Comparison of ENCODE assay signal across 1 cellular context in the genomic region with DNA sequence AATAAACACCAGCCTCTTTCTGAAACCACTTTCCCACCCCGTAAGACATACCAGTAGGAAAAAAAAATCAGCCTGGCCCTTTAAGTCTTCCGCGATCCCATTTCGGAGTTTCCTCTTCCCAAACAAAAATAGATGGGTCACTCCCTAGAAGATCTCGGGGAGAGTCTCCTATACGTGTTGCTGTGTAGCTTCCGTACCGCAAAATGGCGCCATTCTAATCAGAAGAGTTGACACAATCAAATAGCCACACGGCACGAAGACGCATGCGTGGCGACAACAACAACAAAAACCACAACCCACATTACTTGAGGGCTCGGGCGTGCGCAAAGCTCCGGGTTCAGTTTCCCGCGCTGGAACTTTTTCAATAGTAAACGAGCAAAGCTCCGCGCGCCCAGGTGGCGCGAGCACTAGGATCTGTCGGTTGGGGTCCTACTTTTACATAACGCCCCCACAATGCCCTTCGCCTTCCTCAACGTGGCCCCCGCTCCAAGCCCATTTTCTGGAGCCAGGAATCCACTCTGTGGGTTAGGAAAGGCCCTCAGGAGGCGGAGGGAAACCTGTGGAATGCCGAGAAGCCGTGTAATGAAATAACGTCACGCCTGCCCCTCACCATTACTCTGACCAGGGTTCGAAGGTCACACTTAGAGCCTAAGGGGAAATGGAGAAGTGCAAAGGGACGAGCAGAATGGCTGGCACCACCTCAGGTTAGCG.
TF ChIP-seq lines count a peak whose summit lies in the region.

A gene (minus strand): TSS at position 208 of the 711 bp plus-strand sequence. CDS start 519 bp downstream, outside the sequence.

TF ChIP-seq in HepG2, 621 proteins besides CTCF, POLR2A, EP300 and RAD21 (continued from another document and continues in another):
- TF ChIP-seq, protein P1, sequence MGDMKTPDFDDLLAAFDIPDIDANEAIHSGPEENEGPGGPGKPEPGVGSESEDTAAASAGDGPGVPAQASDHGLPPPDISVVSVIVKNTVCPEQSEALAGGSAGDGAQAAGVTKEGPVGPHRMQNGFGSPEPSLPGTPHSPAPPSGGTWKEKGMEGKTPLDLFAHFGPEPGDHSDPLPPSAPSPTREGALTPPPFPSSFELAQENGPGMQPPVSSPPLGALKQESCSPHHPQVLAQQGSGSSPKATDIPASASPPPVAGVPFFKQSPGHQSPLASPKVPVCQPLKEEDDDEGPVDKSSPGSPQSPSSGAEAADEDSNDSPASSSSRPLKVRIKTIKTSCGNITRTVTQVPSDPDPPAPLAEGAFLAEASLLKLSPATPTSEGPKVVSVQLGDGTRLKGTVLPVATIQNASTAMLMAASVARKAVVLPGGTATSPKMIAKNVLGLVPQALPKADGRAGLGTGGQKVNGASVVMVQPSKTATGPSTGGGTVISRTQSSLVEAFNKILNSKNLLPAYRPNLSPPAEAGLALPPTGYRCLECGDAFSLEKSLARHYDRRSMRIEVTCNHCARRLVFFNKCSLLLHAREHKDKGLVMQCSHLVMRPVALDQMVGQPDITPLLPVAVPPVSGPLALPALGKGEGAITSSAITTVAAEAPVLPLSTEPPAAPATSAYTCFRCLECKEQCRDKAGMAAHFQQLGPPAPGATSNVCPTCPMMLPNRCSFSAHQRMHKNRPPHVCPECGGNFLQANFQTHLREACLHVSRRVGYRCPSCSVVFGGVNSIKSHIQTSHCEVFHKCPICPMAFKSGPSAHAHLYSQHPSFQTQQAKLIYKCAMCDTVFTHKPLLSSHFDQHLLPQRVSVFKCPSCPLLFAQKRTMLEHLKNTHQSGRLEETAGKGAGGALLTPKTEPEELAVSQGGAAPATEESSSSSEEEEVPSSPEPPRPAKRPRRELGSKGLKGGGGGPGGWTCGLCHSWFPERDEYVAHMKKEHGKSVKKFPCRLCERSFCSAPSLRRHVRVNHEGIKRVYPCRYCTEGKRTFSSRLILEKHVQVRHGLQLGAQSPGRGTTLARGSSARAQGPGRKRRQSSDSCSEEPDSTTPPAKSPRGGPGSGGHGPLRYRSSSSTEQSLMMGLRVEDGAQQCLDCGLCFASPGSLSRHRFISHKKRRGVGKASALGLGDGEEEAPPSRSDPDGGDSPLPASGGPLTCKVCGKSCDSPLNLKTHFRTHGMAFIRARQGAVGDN (CRISPR knock-in tag; IDR thresholded peaks at IDR 0.05), result peak; percentile 82
- TF ChIP-seq RFXAP (CRISPR knock-in tag; IDR thresholded peaks at IDR 0.05; ENCODE audit: borderline replicate concordance) (peak; percentile 21; the same call in 1 of the 2 replicates), NKX3-1 (CRISPR knock-in tag; IDR thresholded peaks at IDR 0.05) (peak; percentile 54; the same call in 1 of the 2 replicates), ZNF709 (CRISPR knock-in tag; IDR thresholded peaks at IDR 0.05) (no peak), ZBTB21 (CRISPR knock-in tag; IDR thresholded peaks at IDR 0.05) (peak; percentile 58; the same call in 1 of the 2 replicates), ZNF652 (CRISPR knock-in tag; IDR thresholded peaks at IDR 0.05; ENCODE audit: borderline replicate concordance, low read depth) (no peak), ZNF235 (CRISPR knock-in tag; IDR thresholded peaks at IDR 0.05; ENCODE audit: borderline replicate concordance) (no peak), MATR3 (CRISPR knock-in tag; IDR thresholded peaks at IDR 0.05) (no peak), HOXA5 (CRISPR knock-in tag; IDR thresholded peaks at IDR 0.05) (no peak), ZMAT3 (CRISPR knock-in tag; conservative IDR thresholded peaks at IDR 0.05) (no peak; the same call in 1 of the 2 replicates), ATAD3A (CRISPR knock-in tag; IDR thresholded peaks at IDR 0.05) (no peak), PRPF4 (IDR thresholded peaks at IDR 0.05; ENCODE audit: low read depth, low read length, poor library complexity, severe bottlenecking) (no peak), NFKB2 (CRISPR knock-in tag; IDR thresholded peaks at IDR 0.05; ENCODE audit: borderline replicate concordance) (peak; percentile 18; the same call in 1 of the 2 replicates), ZNF326 (CRISPR knock-in tag; IDR thresholded peaks at IDR 0.05; ENCODE audit: borderline replicate concordance) (no peak), ZC3H4 (CRISPR knock-in tag; IDR thresholded peaks at IDR 0.05; ENCODE audit: borderline replicate concordance) (peak; percentile 93), ZNF224 (CRISPR knock-in tag; IDR thresholded peaks at IDR 0.05) (no peak), HHEX (CRISPR knock-in tag; IDR thresholded peaks at IDR 0.05) (peak; percentile 46), ZBTB3 (CRISPR knock-in tag; IDR thresholded peaks at IDR 0.05; ENCODE audit: borderline replicate concordance, low read depth) (no peak), MYNN (CRISPR knock-in tag; IDR thresholded peaks at IDR 0.05; ENCODE audit: low read depth) (no peak), ARNT (IDR thresholded peaks at IDR 0.05) (no peak), ZFY (CRISPR knock-in tag; IDR thresholded peaks at IDR 0.05) (peak; percentile 9; the same call in 1 of the 2 replicates), ZNF430 (CRISPR knock-in tag; IDR thresholded peaks at IDR 0.05) (0 out of 2 replicates have a peak, but pooled peaks have one; percentile 40), RORA (CRISPR knock-in tag; IDR thresholded peaks at IDR 0.05) (no peak), ZNF251 (CRISPR knock-in tag; IDR thresholded peaks at IDR 0.05) (peak; percentile 68; the same call in 1 of the 2 replicates), ZNF10 (CRISPR knock-in tag; IDR thresholded peaks at IDR 0.05; ENCODE audit: borderline replicate concordance, low read depth) (no peak)
- TF ChIP-seq, protein P2, sequence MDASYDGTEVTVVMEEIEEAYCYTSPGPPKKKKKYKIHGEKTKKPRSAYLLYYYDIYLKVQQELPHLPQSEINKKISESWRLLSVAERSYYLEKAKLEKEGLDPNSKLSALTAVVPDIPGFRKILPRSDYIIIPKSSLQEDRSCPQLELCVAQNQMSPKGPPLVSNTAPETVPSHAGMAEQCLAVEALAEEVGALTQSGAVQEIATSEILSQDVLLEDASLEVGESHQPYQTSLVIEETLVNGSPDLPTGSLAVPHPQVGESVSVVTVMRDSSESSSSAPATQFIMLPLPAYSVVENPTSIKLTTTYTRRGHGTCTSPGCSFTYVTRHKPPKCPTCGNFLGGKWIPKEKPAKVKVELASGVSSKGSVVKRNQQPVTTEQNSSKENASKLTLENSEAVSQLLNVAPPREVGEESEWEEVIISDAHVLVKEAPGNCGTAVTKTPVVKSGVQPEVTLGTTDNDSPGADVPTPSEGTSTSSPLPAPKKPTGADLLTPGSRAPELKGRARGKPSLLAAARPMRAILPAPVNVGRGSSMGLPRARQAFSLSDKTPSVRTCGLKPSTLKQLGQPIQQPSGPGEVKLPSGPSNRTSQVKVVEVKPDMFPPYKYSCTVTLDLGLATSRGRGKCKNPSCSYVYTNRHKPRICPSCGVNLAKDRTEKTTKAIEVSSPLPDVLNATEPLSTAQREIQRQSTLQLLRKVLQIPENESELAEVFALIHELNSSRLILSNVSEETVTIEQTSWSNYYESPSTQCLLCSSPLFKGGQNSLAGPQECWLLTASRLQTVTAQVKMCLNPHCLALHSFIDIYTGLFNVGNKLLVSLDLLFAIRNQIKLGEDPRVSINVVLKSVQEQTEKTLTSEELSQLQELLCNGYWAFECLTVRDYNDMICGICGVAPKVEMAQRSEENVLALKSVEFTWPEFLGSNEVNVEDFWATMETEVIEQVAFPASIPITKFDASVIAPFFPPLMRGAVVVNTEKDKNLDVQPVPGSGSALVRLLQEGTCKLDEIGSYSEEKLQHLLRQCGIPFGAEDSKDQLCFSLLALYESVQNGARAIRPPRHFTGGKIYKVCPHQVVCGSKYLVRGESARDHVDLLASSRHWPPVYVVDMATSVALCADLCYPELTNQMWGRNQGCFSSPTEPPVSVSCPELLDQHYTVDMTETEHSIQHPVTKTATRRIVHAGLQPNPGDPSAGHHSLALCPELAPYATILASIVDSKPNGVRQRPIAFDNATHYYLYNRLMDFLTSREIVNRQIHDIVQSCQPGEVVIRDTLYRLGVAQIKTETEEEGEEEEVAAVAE (CRISPR knock-in tag; IDR thresholded peaks at IDR 0.05; ENCODE audit: borderline replicate concordance), result no peak
- TF ChIP-seq, protein P3, sequence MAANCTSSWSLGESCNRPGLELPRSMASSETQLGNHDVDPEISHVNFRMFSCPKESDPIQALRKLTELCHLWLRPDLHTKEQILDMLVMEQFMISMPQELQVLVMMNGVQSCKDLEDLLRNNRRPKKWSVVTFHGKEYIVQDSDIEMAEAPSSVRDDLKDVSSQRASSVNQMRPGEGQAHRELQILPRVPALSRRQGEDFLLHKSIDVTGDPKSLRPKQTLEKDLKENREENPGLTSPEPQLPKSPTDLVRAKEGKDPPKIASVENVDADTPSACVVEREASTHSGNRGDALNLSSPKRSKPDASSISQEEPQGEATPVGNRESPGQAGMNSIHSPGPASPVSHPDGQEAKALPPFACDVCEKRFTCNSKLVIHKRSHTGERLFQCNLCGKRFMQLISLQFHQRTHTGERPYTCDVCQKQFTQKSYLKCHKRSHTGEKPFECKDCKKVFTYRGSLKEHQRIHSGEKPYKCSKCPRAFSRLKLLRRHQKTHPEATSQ (CRISPR knock-in tag; IDR thresholded peaks at IDR 0.05; ENCODE audit: borderline replicate concordance), result no peak
- TF ChIP-seq, protein P4, sequence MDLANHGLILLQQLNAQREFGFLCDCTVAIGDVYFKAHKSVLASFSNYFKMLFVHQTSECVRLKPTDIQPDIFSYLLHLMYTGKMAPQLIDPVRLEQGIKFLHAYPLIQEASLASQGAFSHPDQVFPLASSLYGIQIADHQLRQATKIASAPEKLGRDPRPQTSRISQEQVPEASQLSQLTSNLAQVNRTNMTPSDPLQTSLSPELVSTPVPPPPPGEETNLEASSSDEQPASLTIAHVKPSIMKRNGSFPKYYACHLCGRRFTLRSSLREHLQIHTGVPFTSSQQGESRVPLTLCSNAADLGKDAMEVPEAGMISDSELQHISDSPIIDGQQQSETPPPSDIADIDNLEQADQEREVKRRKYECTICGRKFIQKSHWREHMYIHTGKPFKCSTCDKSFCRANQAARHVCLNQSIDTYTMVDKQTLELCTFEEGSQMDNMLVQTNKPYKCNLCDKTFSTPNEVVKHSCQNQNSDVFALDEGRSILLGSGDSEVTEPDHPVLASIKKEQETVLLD (CRISPR knock-in tag; IDR thresholded peaks at IDR 0.05; ENCODE audit: low read depth), result peak; percentile 82
- TF ChIP-seq, protein P5, sequence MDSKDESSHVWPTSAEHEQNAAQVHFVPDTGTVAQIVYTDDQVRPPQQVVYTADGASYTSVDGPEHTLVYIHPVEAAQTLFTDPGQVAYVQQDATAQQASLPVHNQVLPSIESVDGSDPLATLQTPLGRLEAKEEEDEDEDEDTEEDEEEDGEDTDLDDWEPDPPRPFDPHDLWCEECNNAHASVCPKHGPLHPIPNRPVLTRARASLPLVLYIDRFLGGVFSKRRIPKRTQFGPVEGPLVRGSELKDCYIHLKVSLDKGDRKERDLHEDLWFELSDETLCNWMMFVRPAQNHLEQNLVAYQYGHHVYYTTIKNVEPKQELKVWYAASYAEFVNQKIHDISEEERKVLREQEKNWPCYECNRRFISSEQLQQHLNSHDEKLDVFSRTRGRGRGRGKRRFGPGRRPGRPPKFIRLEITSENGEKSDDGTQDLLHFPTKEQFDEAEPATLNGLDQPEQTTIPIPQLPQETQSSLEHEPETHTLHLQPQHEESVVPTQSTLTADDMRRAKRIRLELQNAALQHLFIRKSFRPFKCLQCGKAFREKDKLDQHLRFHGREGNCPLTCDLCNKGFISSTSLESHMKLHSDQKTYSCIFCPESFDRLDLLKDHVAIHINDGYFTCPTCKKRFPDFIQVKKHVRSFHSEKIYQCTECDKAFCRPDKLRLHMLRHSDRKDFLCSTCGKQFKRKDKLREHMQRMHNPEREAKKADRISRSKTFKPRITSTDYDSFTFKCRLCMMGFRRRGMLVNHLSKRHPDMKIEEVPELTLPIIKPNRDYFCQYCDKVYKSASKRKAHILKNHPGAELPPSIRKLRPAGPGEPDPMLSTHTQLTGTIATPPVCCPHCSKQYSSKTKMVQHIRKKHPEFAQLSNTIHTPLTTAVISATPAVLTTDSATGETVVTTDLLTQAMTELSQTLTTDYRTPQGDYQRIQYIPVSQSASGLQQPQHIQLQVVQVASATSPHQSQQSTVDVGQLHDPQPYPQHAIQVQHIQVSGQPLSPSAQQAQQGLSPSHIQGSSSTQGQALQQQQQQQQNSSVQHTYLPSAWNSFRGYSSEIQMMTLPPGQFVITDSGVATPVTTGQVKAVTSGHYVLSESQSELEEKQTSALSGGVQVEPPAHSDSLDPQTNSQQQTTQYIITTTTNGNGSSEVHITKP (CRISPR knock-in tag; IDR thresholded peaks at IDR 0.05; ENCODE audit: low read depth), result peak; percentile 51; the same call in 1 of the 2 replicates
- TF ChIP-seq, protein P6, sequence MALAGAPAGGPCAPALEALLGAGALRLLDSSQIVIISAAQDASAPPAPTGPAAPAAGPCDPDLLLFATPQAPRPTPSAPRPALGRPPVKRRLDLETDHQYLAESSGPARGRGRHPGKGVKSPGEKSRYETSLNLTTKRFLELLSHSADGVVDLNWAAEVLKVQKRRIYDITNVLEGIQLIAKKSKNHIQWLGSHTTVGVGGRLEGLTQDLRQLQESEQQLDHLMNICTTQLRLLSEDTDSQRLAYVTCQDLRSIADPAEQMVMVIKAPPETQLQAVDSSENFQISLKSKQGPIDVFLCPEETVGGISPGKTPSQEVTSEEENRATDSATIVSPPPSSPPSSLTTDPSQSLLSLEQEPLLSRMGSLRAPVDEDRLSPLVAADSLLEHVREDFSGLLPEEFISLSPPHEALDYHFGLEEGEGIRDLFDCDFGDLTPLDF (CRISPR knock-in tag; IDR thresholded peaks at IDR 0.05), result peak; percentile 97
- TF ChIP-seq, protein P7, sequence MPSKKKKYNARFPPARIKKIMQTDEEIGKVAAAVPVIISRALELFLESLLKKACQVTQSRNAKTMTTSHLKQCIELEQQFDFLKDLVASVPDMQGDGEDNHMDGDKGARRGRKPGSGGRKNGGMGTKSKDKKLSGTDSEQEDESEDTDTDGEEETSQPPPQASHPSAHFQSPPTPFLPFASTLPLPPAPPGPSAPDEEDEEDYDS (CRISPR knock-in tag; IDR thresholded peaks at IDR 0.05), result peak; percentile 64
- TF ChIP-seq, protein P8, sequence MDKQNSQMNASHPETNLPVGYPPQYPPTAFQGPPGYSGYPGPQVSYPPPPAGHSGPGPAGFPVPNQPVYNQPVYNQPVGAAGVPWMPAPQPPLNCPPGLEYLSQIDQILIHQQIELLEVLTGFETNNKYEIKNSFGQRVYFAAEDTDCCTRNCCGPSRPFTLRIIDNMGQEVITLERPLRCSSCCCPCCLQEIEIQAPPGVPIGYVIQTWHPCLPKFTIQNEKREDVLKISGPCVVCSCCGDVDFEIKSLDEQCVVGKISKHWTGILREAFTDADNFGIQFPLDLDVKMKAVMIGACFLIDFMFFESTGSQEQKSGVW (CRISPR knock-in tag; IDR thresholded peaks at IDR 0.05; ENCODE audit: borderline replicate concordance), result peak; percentile 16; the same call in 1 of the 2 replicates
- TF ChIP-seq, protein P9, sequence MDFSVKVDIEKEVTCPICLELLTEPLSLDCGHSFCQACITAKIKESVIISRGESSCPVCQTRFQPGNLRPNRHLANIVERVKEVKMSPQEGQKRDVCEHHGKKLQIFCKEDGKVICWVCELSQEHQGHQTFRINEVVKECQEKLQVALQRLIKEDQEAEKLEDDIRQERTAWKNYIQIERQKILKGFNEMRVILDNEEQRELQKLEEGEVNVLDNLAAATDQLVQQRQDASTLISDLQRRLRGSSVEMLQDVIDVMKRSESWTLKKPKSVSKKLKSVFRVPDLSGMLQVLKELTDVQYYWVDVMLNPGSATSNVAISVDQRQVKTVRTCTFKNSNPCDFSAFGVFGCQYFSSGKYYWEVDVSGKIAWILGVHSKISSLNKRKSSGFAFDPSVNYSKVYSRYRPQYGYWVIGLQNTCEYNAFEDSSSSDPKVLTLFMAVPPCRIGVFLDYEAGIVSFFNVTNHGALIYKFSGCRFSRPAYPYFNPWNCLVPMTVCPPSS (IDR thresholded peaks at IDR 0.05), result no peak
